In genomic region chr10:102151774-102152544, GRCh38 we compare ENCODE assay signal across 8 cellular contexts. TPM values are rescaled to one million over a fixed set of nuclear protein-coding genes. Genes with fewer than 3 reads are reported as not detected.
DNase-seq lines count a peak whose midpoint lies in the region; ATAC-seq, FAIRE-seq and TF ChIP-seq lines count a peak whose summit lies in the region.

Gene NOLC1, plus strand, starts transcription at chr10:102152389. Its CDS starts 22 bp downstream, at chr10:102152411.

- DNase-seq in GM12892 (ENCODE audit: insufficient read length) (peak; percentile 92), NCI-H146 (lab: John Stamatoyannopoulos, UW) (peak; percentile 99), T-helper 1 cell (peak; percentile 98 to 100 (median 99)), adrenal gland (peak; percentile 98 to 100 (median 99)), cardiac septum (ENCODE audit: low spot score) (peak; percentile 99), trophoblast cell (peak; percentile 100), transverse colon (peak; percentile 100)

- H3K27ac ChIP-seq in adrenal gland (peak within 1 kb of the TSS; percentile 51 to 95 (median 77)), trophoblast cell (ENCODE audit: low read depth, low read length) (peak within 1 kb of the TSS; percentile 82), transverse colon (peak within 1 kb of the TSS; percentile 89 to 97 (median 90))

- peaks cover 10% of the 10 kb centered on the region for H3K79me2 ChIP-seq in trophoblast cell (ENCODE audit: control insufficient read depth, insufficient read depth, low read length, poor library complexity)

- no peaks in the 10 kb centered on the region for H3K27me3 ChIP-seq in adrenal gland
- H3K27me3 ChIP-seq in trophoblast cell (ENCODE audit: insufficient read depth, low read length) = no peaks in the 10 kb centered on the region
- H3K27me3 ChIP-seq in transverse colon = no peaks in the 10 kb centered on the region

- H4K8ac ChIP-seq in trophoblast cell (ENCODE audit: low read depth, low read length) = peak within 1 kb of the TSS; percentile 88

- H3K23ac ChIP-seq in trophoblast cell (ENCODE audit: low read length) = no peak within 1 kb of the TSS

- peak within 1 kb of the TSS; percentile 47 for H4K12ac ChIP-seq in trophoblast cell (ENCODE audit: low read depth, low read length)

- ATAC-seq in HG02852 (IDR thresholded peaks at IDR 0.05; ENCODE audit: unreplicated experiment) = peak; percentile 94

- H3K9ac ChIP-seq in trophoblast cell (ENCODE audit: low read length) = peak within 1 kb of the TSS; percentile 91

- H3K18ac ChIP-seq in trophoblast cell (ENCODE audit: low read length) = peak within 1 kb of the TSS; percentile 52

- H3K4me1 ChIP-seq in adrenal gland (replicated peaks in 1 of 2) (peaks cover 8 to 16% of the 10 kb centered on the region in 2 donors), trophoblast cell (ENCODE audit: control insufficient read depth in 1 of 2, insufficient read depth in 2 of 2, low read length in 2 of 2) (peaks cover 8 to 11% of the 10 kb centered on the region in 2 experiments), transverse colon (peaks cover 9 to 21% (median 14%) of the 10 kb centered on the region in 4 donors)

- peak within 1 kb of the TSS; percentile 86 for H3K14ac ChIP-seq in trophoblast cell (ENCODE audit: low read length)

- in situ Hi-C loops in transverse colon (cut with MboI; ENCODE audit: low pct_ligation_motif_present in 1 of 4, low pct_unique_long_range_greater_than_20kb in 1 of 4, low sequenced_read_pairs in 3 of 4) = no loop called here

- peak within 1 kb of the TSS; percentile 1 for H2AK5ac ChIP-seq in trophoblast cell (ENCODE audit: low read length)

- H3K4me2 ChIP-seq in trophoblast cell (ENCODE audit: low read length) = peak within 1 kb of the TSS; percentile 70

- H3K79me1 ChIP-seq in trophoblast cell (ENCODE audit: low read length) = peaks cover 5% of the 10 kb centered on the region

- peak within 1 kb of the TSS; percentile 74 for H4K91ac ChIP-seq in trophoblast cell (ENCODE audit: low read depth, low read length)

- intact Hi-C loops in adrenal gland (cut with DNase I) = no loop called here
- intact Hi-C loops in cardiac septum (cut with DNase I) = loop anchor here (1.0 to 5.0 kb wide), 2 partner anchors 19 to 270 kb away; partner anchors contain the start of genes FBXL15 and PPRC1
- intact Hi-C loops in transverse colon (cut with DNase I; ENCODE audit: low total_unique reads) = no loop called here

- H2BK12ac ChIP-seq in trophoblast cell (ENCODE audit: low read length) = no peak within 1 kb of the TSS

- H2BK120ac ChIP-seq in trophoblast cell (ENCODE audit: insufficient read depth, low read length, poor library complexity) = peak within 1 kb of the TSS; percentile 31

- H3K9me3 ChIP-seq in adrenal gland (replicated peaks in 1 of 3) (no peaks in the 10 kb centered on the region), trophoblast cell (ENCODE audit: insufficient read depth, low read depth, low read length) (no peaks in the 10 kb centered on the region), transverse colon (no peaks in the 10 kb centered on the region)

- TF ChIP-seq CTCF in adrenal gland (IDR thresholded peaks at IDR 0.05) (no peak), transverse colon (IDR thresholded peaks at IDR 0.05) (no peak)

- peak; percentile 100 for FAIRE-seq in GM12892 (lab: Jason Lieb, UNC)

- TF ChIP-seq EP300 in transverse colon (IDR thresholded peaks at IDR 0.05; ENCODE audit: low read depth) = peak; percentile 91

- H2AFZ ChIP-seq in trophoblast cell (ENCODE audit: insufficient read depth, low read length, poor library complexity) = peak within 1 kb of the TSS; percentile 48

- H3K4me3 ChIP-seq in adrenal gland (peak within 1 kb of the TSS; percentile 5 to 72 (median 67)), trophoblast cell (ENCODE audit: low read depth, low read length) (peak within 1 kb of the TSS; percentile 97), transverse colon (peak within 1 kb of the TSS; percentile 61 to 87 (median 84))

- H2BK5ac ChIP-seq in trophoblast cell (ENCODE audit: low read depth, low read length, poor library complexity) = peak within 1 kb of the TSS; percentile 38

- H3K4ac ChIP-seq in trophoblast cell (ENCODE audit: low read depth, low read length) = peak within 1 kb of the TSS; percentile 80

- H3K36me3 ChIP-seq in adrenal gland (replicated peaks in 1 of 2) (peaks cover 0 to 39% of the 10 kb centered on the region in 2 donors), trophoblast cell (ENCODE audit: control insufficient read depth in 1 of 2, insufficient read depth in 2 of 2, low read length in 2 of 2) (peaks cover 25 to 43% of the 10 kb centered on the region in 2 experiments), transverse colon (peaks cover 2 to 20% (median 8%) of the 10 kb centered on the region in 4 donors)

- peak; percentile 97 for TF ChIP-seq POLR2A in GM12892 (IDR thresholded peaks at IDR 0.05; ENCODE audit: low read depth, low read length)
- peak; percentile 70 to 79 for TF ChIP-seq POLR2A in adrenal gland (IDR thresholded peaks at IDR 0.05)
- TF ChIP-seq POLR2A in transverse colon (IDR thresholded peaks at IDR 0.05) = peak; percentile 79

- WGBS in adrenal gland, 4 donors = 5 to 10% (median 7%) methylated on average over 14 to 59 of the region's 59 CpGs
- no CpG with 5 or more reads among the region's 59 CpGs for WGBS in trophoblast cell (ENCODE audit: extremely low coverage, insufficient coverage, insufficient read length)
- 8% methylated on average over 58 of the region's 59 CpGs; no CpG with 5 or more reads in 1 of the 2 donors for WGBS in transverse colon (ENCODE audit: low coverage in 1 of 2), 2 donors

RNA-seq across cellular contexts. Expression of gene NOLC1, which starts in this region (rescaled TPM):
- polyA plus RNA-seq in GM12892 (2012; ENCODE audit: missing spikeins) = 75.2 TPM
- total RNA-seq in adrenal gland (10 to 100 TPM; 26.2 to 59.4 (median 32.8) TPM), cardiac septum (26.2 TPM), transverse colon (100 to 1,000 TPM in 1 of 4 donors, 10 to 100 TPM in 3; 19.1 to 119 (median 35.6) TPM)
- polyA plus RNA-seq in adrenal gland = 100 to 1,000 TPM in 1 of 3 donors, 10 to 100 TPM in 2; 18.6 to 111 (median 21.6) TPM
- 106 and 114 TPM in 2 replicates for polyA plus RNA-seq in trophoblast cell (2013)

Comparison
In these comparisons a context has a peak if more than half of its experiments do, and no peak if none do; other contexts are left out.
1. Peak in every context shown above with its lines: DNase-seq, ATAC-seq, H3K4me3 ChIP-seq and H3K27ac ChIP-seq.